8 cellular contexts compared by ENCODE assay signal in the genomic region with DNA sequence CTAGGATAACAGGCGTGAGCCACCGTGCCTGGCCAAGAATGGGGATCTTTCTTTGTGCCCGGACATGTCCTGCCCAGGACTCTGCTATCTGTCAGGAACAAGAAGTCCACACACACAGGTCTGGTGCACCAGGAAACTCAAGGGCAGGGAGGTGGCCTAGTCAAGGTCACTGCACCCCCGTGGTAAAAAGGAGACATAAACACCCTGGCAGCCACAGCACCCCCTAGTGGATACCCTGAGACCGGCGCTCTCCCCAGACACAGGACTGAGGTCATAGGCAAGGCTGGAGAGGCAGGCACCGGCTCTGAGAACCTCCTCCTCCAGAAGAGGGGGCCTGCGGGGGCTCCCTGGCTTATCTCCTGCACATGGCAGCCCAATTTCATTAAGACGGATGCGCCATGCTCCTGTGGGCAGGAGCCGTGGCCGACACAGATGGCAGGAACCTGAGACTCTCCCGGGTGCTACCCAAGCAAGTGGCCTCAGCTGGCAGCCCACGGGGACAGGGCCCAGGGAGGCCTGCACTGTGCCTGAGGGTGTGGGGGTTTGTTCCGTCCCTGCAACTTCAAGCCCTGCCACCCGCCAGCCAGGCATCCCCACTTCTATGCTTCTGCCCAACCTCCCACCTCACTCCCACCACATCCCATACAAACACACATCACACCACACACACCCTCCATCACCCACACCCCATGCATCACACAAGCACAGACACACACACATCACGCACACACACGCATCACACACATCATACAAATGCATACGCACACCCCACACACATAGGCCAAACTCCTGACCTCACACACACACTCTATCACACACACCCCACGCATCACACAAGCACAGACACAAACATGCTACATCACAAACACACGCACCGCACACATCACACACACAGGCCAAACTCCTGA. TPM values are rescaled to one million over a fixed set of nuclear protein-coding genes. Genes with fewer than 3 reads are reported as not detected.
DNase-seq lines count a peak whose midpoint lies in the region; ATAC-seq lines count a peak whose summit lies in the region.

No MANE protein-coding gene starts in this region.

- DNase-seq in DMS53 treated with DMSO at 0.1 percent for 48 hours (lab: John Stamatoyannopoulos, UW; ENCODE audit: unreplicated experiment) (peak; percentile 22), Kasumi-1 (lab: John Stamatoyannopoulos, UW) (peak; percentile 65 to 78), T-cell (peak in 33 of 34 experiments; percentile 14 to 63 (median 46)), iPS-NIHi7 (ENCODE audit: extremely low spot score) (peak; percentile 90)
- peak; percentile 71 for DNase-seq in activated naive CD8-positive, alpha-beta T cell treated with anti-CD3 and anti-CD28 coated beads, Interleukin-2, amount 50 U/mL, for 24 hours
- DNase-seq in stimulated activated CD4-positive, alpha-beta T cell treated with anti-CD3 and anti-CD28 coated beads, Interleukin-4, amount 100 ng/mL, for 24 hours: peak; percentile 65

- no peaks in the 10 kb centered on the region for H3K9me3 Mint-ChIP-seq in T-cell
- no peaks in the 10 kb centered on the region for H3K9me3 Mint-ChIP-seq in activated naive CD8-positive, alpha-beta T cell treated with anti-CD3 and anti-CD28 coated beads, Interleukin-2, amount 50 U/mL, for 24 hours

- H3K4me3 Mint-ChIP-seq in T-cell: no peak overlapping the region
- no peak overlapping the region for H3K4me3 Mint-ChIP-seq in activated naive CD8-positive, alpha-beta T cell treated with anti-CD3 and anti-CD28 coated beads, Interleukin-2, amount 50 U/mL, for 24 hours

- no peak overlapping the region for H3K27ac Mint-ChIP-seq in T-cell
- peak overlapping the region; percentile 28 for H3K27ac Mint-ChIP-seq in activated naive CD8-positive, alpha-beta T cell treated with anti-CD3 and anti-CD28 coated beads, Interleukin-2, amount 50 U/mL, for 24 hours

- peaks cover 8 to 21% (median 12%) of the 10 kb centered on the region in 3 donors for H3K4me1 Mint-ChIP-seq in T-cell
- H3K4me1 Mint-ChIP-seq in activated naive CD8-positive, alpha-beta T cell treated with anti-CD3 and anti-CD28 coated beads, Interleukin-2, amount 50 U/mL, for 24 hours: peaks cover 5% of the 10 kb centered on the region

- no peaks in the 10 kb centered on the region for H3K27me3 Mint-ChIP-seq in T-cell
- no peaks in the 10 kb centered on the region for H3K27me3 Mint-ChIP-seq in activated naive CD8-positive, alpha-beta T cell treated with anti-CD3 and anti-CD28 coated beads, Interleukin-2, amount 50 U/mL, for 24 hours

- POLR2A ChIA-PET in T-cell (lab: Charles Lee): no interaction called here

- H3K36me3 Mint-ChIP-seq in T-cell: no peaks in the 10 kb centered on the region
- H3K36me3 Mint-ChIP-seq in activated naive CD8-positive, alpha-beta T cell treated with anti-CD3 and anti-CD28 coated beads, Interleukin-2, amount 50 U/mL, for 24 hours (ENCODE audit: low read depth): no peaks in the 10 kb centered on the region

- peak; percentile 62 to 80 (median 66) for ATAC-seq in T-cell (replicated peaks in 1 of 4)
- peak; percentile 61 for ATAC-seq in activated naive CD8-positive, alpha-beta T cell treated with anti-CD3 and anti-CD28 coated beads, Interleukin-2, amount 50 U/mL, for 24 hours
- no peak for ATAC-seq in GM18520 (IDR thresholded peaks at IDR 0.05; ENCODE audit: unreplicated experiment)
- no peak for ATAC-seq in HG03097 (IDR thresholded peaks at IDR 0.05; ENCODE audit: low FRiP score, unreplicated experiment)

- CTCF ChIA-PET in T-cell (lab: Charles Lee): no interaction called here

RNA-seq across cellular contexts. Expression of a gene that starts 19.6 kb away (rescaled TPM):
- total RNA-seq in T-cell: 10 to 100 TPM in 3 of 5 donors, 1 to 10 TPM in 2; 6.0 to 14.8 (median 10.4) TPM

RNA-seq across cellular contexts. Expression of a gene that starts 39.7 kb away (rescaled TPM):
- 100 to 1,000 TPM in 3 of 5 donors, 10 to 100 TPM in 2; 61.1 to 133 (median 107) TPM for total RNA-seq in T-cell

Comparison
In these comparisons a context has a peak if more than half of its experiments do, and no peak if none do; other contexts are left out.
1. DNase-seq: peak in every context shown above with its lines; median percentile 90 in iPS-NIHi7; 72 in Kasumi-1; 71 in activated naive CD8-positive, alpha-beta T cell treated with anti-CD3 and anti-CD28 coated beads, Interleukin-2, amount 50 U/mL, for 24 hours; 65 in stimulated activated CD4-positive, alpha-beta T cell treated with anti-CD3 and anti-CD28 coated beads, Interleukin-4, amount 100 ng/mL, for 24 hours; 46 in T-cell; 22 in DMS53 treated with DMSO at 0.1 percent for 48 hours.
2. ATAC-seq: peak in T-cell (4 of 4) and activated naive CD8-positive, alpha-beta T cell treated with anti-CD3 and anti-CD28 coated beads, Interleukin-2, amount 50 U/mL, for 24 hours (single experiment); none in GM18520 (single experiment) and HG03097 (single experiment).